ENCODE assay signal across 23 cellular contexts in the genomic region with DNA sequence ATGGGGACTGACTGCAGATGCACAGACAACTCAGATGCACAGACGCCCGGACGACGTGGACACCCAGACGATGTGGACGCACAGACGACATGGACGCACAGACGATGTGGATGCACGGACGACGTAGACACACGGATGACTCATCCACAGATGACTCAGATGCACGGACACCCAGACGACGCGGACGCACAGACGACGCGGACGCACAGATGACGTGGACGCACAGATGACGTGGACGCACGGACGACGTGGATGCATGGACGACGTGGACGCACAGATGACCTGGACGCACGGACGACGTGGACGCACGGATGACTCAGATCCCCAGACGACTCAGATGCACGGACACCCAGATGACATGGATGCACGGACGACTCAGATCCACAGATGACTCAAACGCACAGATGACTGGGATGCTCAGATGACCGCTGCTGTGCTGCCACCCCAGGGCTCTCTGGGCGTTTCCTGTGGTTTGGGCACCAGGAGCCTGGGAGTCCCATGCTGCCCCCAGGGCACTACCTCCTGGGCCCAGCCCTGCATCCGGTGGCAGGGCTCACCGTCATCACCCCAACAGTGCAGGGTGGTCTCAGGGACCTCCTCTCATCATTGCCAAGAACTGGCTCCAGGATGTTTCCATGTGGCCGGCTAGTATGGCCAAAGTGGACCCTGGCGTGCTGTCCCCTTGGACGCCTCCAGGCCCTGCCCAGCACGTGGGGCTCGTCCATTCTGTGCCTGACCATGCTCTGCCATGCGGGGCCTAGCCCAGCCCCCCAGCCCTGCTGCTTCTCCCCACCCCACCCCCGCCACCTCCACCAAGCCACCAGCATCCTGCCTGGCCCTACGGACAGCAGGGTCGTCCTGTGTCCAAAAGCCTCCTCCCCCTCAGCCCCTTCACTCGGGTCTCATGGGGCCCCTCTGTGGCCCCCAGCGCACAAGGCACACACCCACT. TPM values are rescaled to one million over a fixed set of nuclear protein-coding genes. Genes with fewer than 3 reads are reported as not detected.
DNase-seq lines count a peak whose midpoint lies in the region; ATAC-seq, FAIRE-seq and TF ChIP-seq lines count a peak whose summit lies in the region.
"Had no signal": no experiment of that assay in that cellular context is flagged by ENCODE, and none has a peak within 500 bp of the region (broad histone marks: within the 10 kb centered on the region; RNA-seq: fewer than 3 reads in every experiment).

No MANE protein-coding gene starts in this region.

- H3K27me3 Mint-ChIP-seq in naive thymus-derived CD4-positive, alpha-beta T cell, result no peaks in the 10 kb centered on the region
- H3K27me3 Mint-ChIP-seq: CD4-positive, alpha-beta T cell had no signal

- peak; percentile 50 for DNase-seq in EH (ENCODE audit: low read depth)
- DNase-seq in HT1080 (ENCODE audit: low read depth), result peak; percentile 88
- peak; percentile 20 for DNase-seq in bronchial epithelial cell (ENCODE audit: low read depth)
- DNase-seq in naive thymus-derived CD4-positive, alpha-beta T cell, result no peak
- DNase-seq in NCI-H1105 treated with DMSO at 0.1 percent for 48 hours (lab: John Stamatoyannopoulos, UW), result no peak
- DNase-seq in GM19240 (ENCODE audit: insufficient read length, low spot score), result no peak
- DNase-seq in cortex of kidney (lab: John Stamatoyannopoulos, UW), result no peak
- DNase-seq: activated CD4-positive, alpha-beta T cell treated with anti-CD3 and anti-CD28 coated beads, Interleukin-2, amount 50 U/mL, for 4 hours; activated naive CD4-positive, alpha-beta T cell treated with Interleukin-2 at 50 U/mL for 16 hours; amniotic stem cell; CD4-positive, alpha-beta T cell; dermis blood vessel endothelial cell; gastrocnemius medialis; KBM-7; kidney glomerular epithelial cell; NK-92 treated with Interleukin-12 subunit alpha and Interleukin-12 subunit beta, amount 100 ng/mL, for 24 hours; pancreas; Peyer's patch had no signal

- H3K4me1 ChIP-seq in naive thymus-derived CD4-positive, alpha-beta T cell (ENCODE audit: control insufficient read depth in 2 of 2, insufficient read depth in 2 of 2, low read length in 2 of 2), result no peaks in the 10 kb centered on the region
- H3K4me1 ChIP-seq: gastrocnemius medialis, pancreas, Peyer's patch, suprapubic skin had no signal

- H3K4me1 Mint-ChIP-seq in naive thymus-derived CD4-positive, alpha-beta T cell, result peaks cover 0 to 6% (median 0%) of the 10 kb centered on the region in 7 donors

- peaks cover 12% of the 10 kb centered on the region for H3K36me3 ChIP-seq in bronchial epithelial cell (ENCODE audit: control insufficient read depth, insufficient read depth, low read length)
- H3K36me3 ChIP-seq in naive thymus-derived CD4-positive, alpha-beta T cell (ENCODE audit: control insufficient read depth in 2 of 3, insufficient read depth in 3 of 3, low read length in 3 of 3), result peaks cover 0 to 50% (median 2%) of the 10 kb centered on the region in 3 experiments
- H3K36me3 ChIP-seq: pancreas had no signal

- no peaks in the 10 kb centered on the region for H3K9me3 ChIP-seq in naive thymus-derived CD4-positive, alpha-beta T cell (ENCODE audit: control insufficient read depth in 2 of 3, low read length in 3 of 3)
- H3K9me3 ChIP-seq: gastrocnemius medialis, pancreas, Peyer's patch, suprapubic skin had no signal

- no peak overlapping the region for H3K4me3 ChIP-seq in bronchial epithelial cell (ENCODE audit: low read depth, low read length)
- no peak overlapping the region for H3K4me3 ChIP-seq in naive thymus-derived CD4-positive, alpha-beta T cell (ENCODE audit: low read length)
- H3K4me3 ChIP-seq: cardiac muscle cell, gastrocnemius medialis, pancreas, Peyer's patch, SK-N-MC, suprapubic skin had no signal

- H3K27me3 ChIP-seq in bronchial epithelial cell (ENCODE audit: control insufficient read depth, insufficient read depth, low read length), result no peaks in the 10 kb centered on the region
- H3K27me3 ChIP-seq in naive thymus-derived CD4-positive, alpha-beta T cell (ENCODE audit: control insufficient read depth in 2 of 2, insufficient read depth in 2 of 2, low read length in 2 of 2), result no peaks in the 10 kb centered on the region
- H3K27me3 ChIP-seq: cardiac muscle cell, gastrocnemius medialis, pancreas, Peyer's patch, suprapubic skin had no signal

- no peaks in the 10 kb centered on the region for H3K9me3 Mint-ChIP-seq in naive thymus-derived CD4-positive, alpha-beta T cell
- H3K9me3 Mint-ChIP-seq: CD4-positive, alpha-beta T cell; stimulated activated effector memory CD8-positive, alpha-beta T cell treated with anti-CD3 and anti-CD28 coated beads, Interleukin-12 subunit alpha, Interleukin-12 subunit beta, amount 100 ng/mL, for 72 hours had no signal

- H3K27ac ChIP-seq in naive thymus-derived CD4-positive, alpha-beta T cell (ENCODE audit: low read depth, low read length), result no peak overlapping the region
- H3K27ac ChIP-seq: cardiac muscle cell, epithelial cell of prostate, gastrocnemius medialis, pancreas, Peyer's patch, SK-N-MC, suprapubic skin had no signal

- intact Hi-C loops in naive thymus-derived CD4-positive, alpha-beta T cell (cut with micrococcal nuclease), result no loop called here

- H3K36me3 Mint-ChIP-seq in naive thymus-derived CD4-positive, alpha-beta T cell, result peaks cover 0 to 29% (median 0%) of the 10 kb centered on the region in 5 donors

- H3K4me3 Mint-ChIP-seq in naive thymus-derived CD4-positive, alpha-beta T cell, result peak overlapping the region in 1 of 10 donors; percentile 67
- H3K4me3 Mint-ChIP-seq: CD4-positive, alpha-beta T cell; stimulated activated effector memory CD8-positive, alpha-beta T cell treated with anti-CD3 and anti-CD28 coated beads, Interleukin-12 subunit alpha, Interleukin-12 subunit beta, amount 100 ng/mL, for 72 hours had no signal

- no peak for TF ChIP-seq CTCF in bronchial epithelial cell (IDR thresholded peaks at IDR 0.05; ENCODE audit: insufficient read depth, low read length, severe bottlenecking)

- peak; percentile 47 for FAIRE-seq in bronchial epithelial cell (lab: Jason Lieb, UNC)
- FAIRE-seq: pancreas had no signal

- no peak overlapping the region for H3K27ac Mint-ChIP-seq in naive thymus-derived CD4-positive, alpha-beta T cell
- H3K27ac Mint-ChIP-seq: CD4-positive, alpha-beta T cell; stimulated activated effector memory CD8-positive, alpha-beta T cell treated with anti-CD3 and anti-CD28 coated beads, Interleukin-12 subunit alpha, Interleukin-12 subunit beta, amount 100 ng/mL, for 72 hours had no signal

- ATAC-seq in naive thymus-derived CD4-positive, alpha-beta T cell, result peak; percentile 29
- ATAC-seq: gastrocnemius medialis; pancreas; stimulated activated effector memory CD8-positive, alpha-beta T cell treated with anti-CD3 and anti-CD28 coated beads, Interleukin-12 subunit alpha, Interleukin-12 subunit beta, amount 100 ng/mL, for 72 hours had no signal

- POLR2A ChIA-PET in naive thymus-derived CD4-positive, alpha-beta T cell (lab: Charles Lee), result interaction anchor here (0.6 kb wide), 1 partner anchor 47 kb away, joined by 4 read pairs; no protein-coding TSS in a partner anchor

- CTCF ChIA-PET in naive thymus-derived CD4-positive, alpha-beta T cell (lab: Charles Lee), result no interaction called here

RNA-seq across cellular contexts. Expression of a gene that starts 14.0 kb away (rescaled TPM):
- total RNA-seq in HT1080 (2014; rRNA removed; shearing (Covaris generic)), result 38.4 and 51.9 TPM in 2 replicates
- 115 and 132 TPM in 2 replicates for polyA plus RNA-seq in HT1080 (2015; cell fraction: cytosol; rRNA removed)
- polyA plus RNA-seq in HT1080 (2015; cell fraction: nucleus; rRNA removed), result 46.8 and 47.5 TPM in 2 replicates
- 14.2 and 15.0 TPM in 2 replicates for total RNA-seq in bronchial epithelial cell
- total RNA-seq in naive thymus-derived CD4-positive, alpha-beta T cell, result 10 to 100 TPM; 43.2 to 56.2 (median 48.8) TPM
- polyA plus RNA-seq in naive thymus-derived CD4-positive, alpha-beta T cell, result 10 to 100 TPM; 55.9 to 77.0 TPM

RNA-seq across cellular contexts. Expression of a gene that starts 47.5 kb away (rescaled TPM):
- total RNA-seq in HT1080 (2014; rRNA removed; shearing (Covaris generic)), result 12.7 and 18.0 TPM in 2 replicates
- 31.5 and 38.2 TPM in 2 replicates for polyA plus RNA-seq in HT1080 (2015; cell fraction: cytosol; rRNA removed)
- polyA plus RNA-seq in HT1080 (2015; cell fraction: nucleus; rRNA removed), result 34.2 and 36.7 TPM in 2 replicates
- total RNA-seq in bronchial epithelial cell, result 8.4 and 9.2 TPM in 2 replicates
- 100 to 1,000 TPM in 2 of 5 experiments, 10 to 100 TPM in 3; 63.4 to 278 (median 97.9) TPM for total RNA-seq in naive thymus-derived CD4-positive, alpha-beta T cell
- polyA plus RNA-seq in naive thymus-derived CD4-positive, alpha-beta T cell, result under 1 TPM; 0.61 to 0.92 TPM

Comparison
In these comparisons a context has a peak if more than half of its experiments do, and no peak if none do; other contexts are left out.
1. DNase-seq: peak in EH (single experiment), HT1080 (single experiment) and bronchial epithelial cell (single experiment); none in naive thymus-derived CD4-positive, alpha-beta T cell (0 of 9), NCI-H1105 treated with DMSO at 0.1 percent for 48 hours (single experiment), GM19240 (single experiment) and cortex of kidney (single experiment).